In genomic region chr9:136343884-136344269, GRCh38 we compare ENCODE assay signal across 21 cellular contexts. TPM values are rescaled to one million over a fixed set of nuclear protein-coding genes. Genes with fewer than 3 reads are reported as not detected.
"Had no signal": no experiment of that assay in that cellular context is flagged by ENCODE, and none has a peak within 500 bp of the region (broad histone marks: within the 10 kb centered on the region; RNA-seq: fewer than 3 reads in every experiment).

No MANE protein-coding gene starts in this region.

- H3K4me1 Mint-ChIP-seq: activated CD4-positive, alpha-beta T cell treated with anti-CD3 and anti-CD28 coated beads, Interleukin-2, amount 10 ng/mL, durations not matched to agents 24 days and 14 days had no signal

- H3K9me3 ChIP-seq: colonic mucosa, pancreas, suprapubic skin had no signal

- H3K4me3 ChIP-seq: colonic mucosa, skin epidermis had no signal

- H3K4me3 Mint-ChIP-seq: activated B cell treated with CpG ODN at 0.5 μM for 24 hours; activated CD4-positive, alpha-beta T cell treated with anti-CD3 and anti-CD28 coated beads, Interleukin-2, amount 10 ng/mL, durations not matched to agents 24 days and 14 days; activated CD8-positive, alpha-beta T cell treated with anti-CD3 and anti-CD28 coated beads, Interleukin-2, amount 10 ng/mL, durations not matched to agents 7 days and 5 days; activated naive CD8-positive, alpha-beta T cell; activated T-cell treated with anti-CD3 and anti-CD28 coated beads, Interleukin-2, amount 50 U/mL, for 72 hours had no signal

- H3K36me3 ChIP-seq: colonic mucosa, pancreas had no signal

- H3K9me3 Mint-ChIP-seq: activated B cell treated with CpG ODN at 0.5 μM for 24 hours; activated CD4-positive, alpha-beta T cell treated with anti-CD3 and anti-CD28 coated beads, Interleukin-2, amount 10 ng/mL, durations not matched to agents 24 days and 14 days; activated T-cell treated with anti-CD3 and anti-CD28 coated beads, Interleukin-2, amount 50 U/mL, for 72 hours had no signal

- H3K27ac ChIP-seq: colonic mucosa, suprapubic skin had no signal

- H3K36me3 Mint-ChIP-seq: activated naive CD8-positive, alpha-beta T cell had no signal

- H3K27me3 Mint-ChIP-seq: activated B cell treated with CpG ODN at 0.5 μM for 24 hours; activated CD4-positive, alpha-beta T cell treated with anti-CD3 and anti-CD28 coated beads, Interleukin-2, amount 10 ng/mL, durations not matched to agents 24 days and 14 days; activated naive CD8-positive, alpha-beta T cell had no signal

- H3K4me1 ChIP-seq: colonic mucosa had no signal

- ATAC-seq: activated CD8-positive, alpha-beta T cell treated with anti-CD3 and anti-CD28 coated beads, Interleukin-2, amount 10 ng/mL, durations not matched to agents 7 days and 5 days; activated T-cell treated with anti-CD3 and anti-CD28 coated beads, Interleukin-2, amount 50 U/mL, for 72 hours; esophagus mucosa; stimulated activated naive CD8-positive, alpha-beta T cell treated with anti-CD3 and anti-CD28 coated beads, Interleukin-15, Interleukin-2, amounts not matched to agents 100 U/mL and 50 U/mL, for 24 hours had no signal

- H3K27me3 ChIP-seq: colonic mucosa, pancreas, suprapubic skin had no signal

- H3K27ac Mint-ChIP-seq: activated B cell treated with CpG ODN at 0.5 μM for 24 hours; activated CD4-positive, alpha-beta T cell treated with anti-CD3 and anti-CD28 coated beads, Interleukin-2, amount 10 ng/mL, durations not matched to agents 24 days and 14 days; activated CD8-positive, alpha-beta T cell treated with anti-CD3 and anti-CD28 coated beads, Interleukin-2, amount 10 ng/mL, durations not matched to agents 7 days and 5 days; activated naive CD8-positive, alpha-beta T cell; activated T-cell treated with anti-CD3 and anti-CD28 coated beads, Interleukin-2, amount 50 U/mL, for 72 hours had no signal

- DNase-seq: activated B cell treated with CpG ODN at 0.5 μM for 24 hours; activated CD4-positive, alpha-beta T cell treated with anti-CD3 and anti-CD28 coated beads, Interleukin-2, amount 10 ng/mL, durations not matched to agents 24 days and 14 days; activated CD8-positive, alpha-beta memory T cell treated with anti-CD3 and anti-CD28 coated beads, Interleukin-2, amount 50 U/mL, for 4 hours; activated CD8-positive, alpha-beta T cell treated with anti-CD3 and anti-CD28 coated beads, Interleukin-2, amount 10 ng/mL, durations not matched to agents 7 days and 5 days; activated gamma-delta T cell treated with Interleukin-2 at 50 U/mL for 16 hours; activated T-cell treated with anti-CD3 and anti-CD28 coated beads, Interleukin-2, amount 50 U/mL, for 72 hours; amniotic stem cell; central memory CD4-positive, alpha-beta T cell; colonic mucosa; kidney; retina; stimulated activated CD4-positive, alpha-beta T cell treated with anti-CD3 and anti-CD28 coated beads, Interleukin-4, amount 100 ng/mL, for 24 hours; stimulated activated naive CD8-positive, alpha-beta T cell treated with anti-CD3 and anti-CD28 coated beads, Interleukin-15, Interleukin-2, amounts not matched to agents 100 U/mL and 50 U/mL, for 24 hours; SW 1271 had no signal

RNA-seq across cellular contexts. Expression of gene CCDC187, which starts 40.0 kb away (rescaled TPM):
- total RNA-seq: activated CD4-positive, alpha-beta T cell treated with anti-CD3 and anti-CD28 coated beads, Interleukin-2, amount 10 ng/mL, durations not matched to agents 24 days and 14 days; activated CD8-positive, alpha-beta T cell treated with anti-CD3 and anti-CD28 coated beads, Interleukin-2, amount 10 ng/mL, durations not matched to agents 7 days and 5 days; activated T-cell treated with anti-CD3 and anti-CD28 coated beads, Interleukin-2, amount 50 U/mL, for 72 hours; esophagus mucosa; T-helper 2 cell treated with Interferon-gamma antibody and Interleukin-4, amounts not matched to agents 100 ng/mL and 5 ng/mL, for 36 hours had no signal
- polyA plus RNA-seq: liver had no signal
